8 cellular contexts compared by ENCODE assay signal in the genomic region with DNA sequence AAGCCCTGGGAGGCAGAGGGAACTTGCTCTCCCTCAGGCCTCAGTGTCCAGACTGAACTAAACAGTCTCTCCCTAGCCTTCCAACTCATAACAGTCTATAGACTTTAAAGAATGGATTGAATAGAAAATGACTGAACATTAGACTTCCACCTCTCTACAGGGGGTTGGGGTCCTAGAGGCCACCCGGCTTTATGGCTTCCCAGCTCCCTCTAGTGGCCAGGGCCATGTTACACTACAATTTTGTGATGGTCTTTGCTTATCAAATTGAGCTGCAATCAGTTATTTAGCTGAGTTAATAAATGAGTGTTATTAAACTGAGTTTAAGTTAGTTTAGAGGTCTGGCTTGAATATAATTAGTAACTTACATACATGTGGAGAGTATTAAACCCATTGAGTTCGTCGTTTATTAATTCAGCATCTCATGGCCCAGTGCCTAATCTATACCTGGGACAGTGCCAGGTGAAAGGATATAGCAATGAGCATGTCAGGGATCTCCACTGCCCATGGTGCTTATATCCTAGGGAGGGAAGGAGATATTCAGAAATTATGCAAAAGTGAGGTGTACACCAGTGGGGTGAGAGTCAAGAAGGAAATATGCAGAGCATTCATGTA.
DNase-seq lines count a peak whose midpoint lies in the region; ATAC-seq, FAIRE-seq and TF ChIP-seq lines count a peak whose summit lies in the region.

No MANE protein-coding gene starts in this region.

- peaks cover 20% of the 10 kb centered on the region for H3K27me3 Mint-ChIP-seq in T-helper 17 cell
- peaks cover 3% of the 10 kb centered on the region for H3K27me3 Mint-ChIP-seq in memory B cell

- TF ChIP-seq POLR2A in H54 (IDR thresholded peaks at IDR 0.05; ENCODE audit: low read depth, low read length) = no peak

- ATAC-seq in activated CD4-positive, CD25-positive, alpha-beta regulatory T cell treated with anti-CD3 and anti-CD28 coated beads, Interleukin-2, amount 50 U/mL, for 24 hours = no peak
- ATAC-seq in T-helper 17 cell = peak; percentile 62
- ATAC-seq in memory B cell (ENCODE audit: low read depth) = peak; percentile 54
- ATAC-seq in stimulated activated naive CD8-positive, alpha-beta T cell treated with anti-CD3 and anti-CD28 coated beads, Interleukin-15, Interleukin-2, amounts not matched to agents 100 U/mL and 50 U/mL, for 24 hours = no peak

- peak; percentile 13 for FAIRE-seq in bronchial epithelial cell (lab: Jason Lieb, UNC)
- no peak for FAIRE-seq in H54 (lab: Jason Lieb, UNC)

- no peaks in the 10 kb centered on the region for H3K9me3 Mint-ChIP-seq in memory B cell

- no peak overlapping the region for H3K27ac Mint-ChIP-seq in T-helper 17 cell
- H3K27ac Mint-ChIP-seq in memory B cell = no peak overlapping the region

- H3K27me3 ChIP-seq in bronchial epithelial cell (ENCODE audit: control insufficient read depth, insufficient read depth, low read length) = no peaks in the 10 kb centered on the region

- no peak overlapping the region for H3K4me3 ChIP-seq in bronchial epithelial cell (ENCODE audit: low read depth, low read length)

- peak; percentile 2 for DNase-seq in activated CD4-positive, CD25-positive, alpha-beta regulatory T cell treated with anti-CD3 and anti-CD28 coated beads, Interleukin-2, amount 50 U/mL, for 16 hours (ENCODE audit: low read depth, low spot score)
- DNase-seq in HT1080 (ENCODE audit: low read depth) = peak; percentile 61
- DNase-seq in T-helper 17 cell = peak in 2 of 3 donors; percentile 15 to 30
- peak; percentile 41 for DNase-seq in bronchial epithelial cell (ENCODE audit: low read depth)
- DNase-seq in memory B cell (ENCODE audit: low spot score in 2 of 2) = peak; percentile 46 to 49
- DNase-seq in stimulated activated naive CD8-positive, alpha-beta T cell treated with anti-CD3 and anti-CD28 coated beads, Interleukin-15, Interleukin-2, amounts not matched to agents 100 U/mL and 50 U/mL, for 24 hours = peak; percentile 62
- no peak for DNase-seq in H54 (ENCODE audit: insufficient read length, low spot score)

- peaks cover 6% of the 10 kb centered on the region for H3K36me3 Mint-ChIP-seq in T-helper 17 cell (ENCODE audit: low read depth)
- H3K36me3 Mint-ChIP-seq in memory B cell = no peaks in the 10 kb centered on the region

- peak; percentile 75 for TF ChIP-seq CTCF in bronchial epithelial cell (IDR thresholded peaks at IDR 0.05; ENCODE audit: insufficient read depth, low read length, severe bottlenecking)

- peaks cover 5% of the 10 kb centered on the region for H3K4me1 Mint-ChIP-seq in T-helper 17 cell
- H3K4me1 Mint-ChIP-seq in memory B cell = peaks cover 4% of the 10 kb centered on the region

- H3K4me3 Mint-ChIP-seq in T-helper 17 cell = no peak overlapping the region
- H3K4me3 Mint-ChIP-seq in memory B cell = no peak overlapping the region

- no peaks in the 10 kb centered on the region for H3K9me3 ChIP-seq in T-helper 17 cell (ENCODE audit: control insufficient read depth, low read length, poor library complexity, severe bottlenecking)

- no peaks in the 10 kb centered on the region for H3K36me3 ChIP-seq in bronchial epithelial cell (ENCODE audit: control insufficient read depth, insufficient read depth, low read length)

Comparison
In these comparisons a context has a peak if more than half of its experiments do, and no peak if none do; other contexts are left out.
1. ATAC-seq: peak in T-helper 17 cell (single experiment) and memory B cell (single experiment); none in activated CD4-positive, CD25-positive, alpha-beta regulatory T cell treated with anti-CD3 and anti-CD28 coated beads, Interleukin-2, amount 50 U/mL, for 24 hours (0 of 2) and stimulated activated naive CD8-positive, alpha-beta T cell treated with anti-CD3 and anti-CD28 coated beads, Interleukin-15, Interleukin-2, amounts not matched to agents 100 U/mL and 50 U/mL, for 24 hours (single experiment).